Comparison of ENCODE assay signal across 26 cellular contexts in the genomic region with DNA sequence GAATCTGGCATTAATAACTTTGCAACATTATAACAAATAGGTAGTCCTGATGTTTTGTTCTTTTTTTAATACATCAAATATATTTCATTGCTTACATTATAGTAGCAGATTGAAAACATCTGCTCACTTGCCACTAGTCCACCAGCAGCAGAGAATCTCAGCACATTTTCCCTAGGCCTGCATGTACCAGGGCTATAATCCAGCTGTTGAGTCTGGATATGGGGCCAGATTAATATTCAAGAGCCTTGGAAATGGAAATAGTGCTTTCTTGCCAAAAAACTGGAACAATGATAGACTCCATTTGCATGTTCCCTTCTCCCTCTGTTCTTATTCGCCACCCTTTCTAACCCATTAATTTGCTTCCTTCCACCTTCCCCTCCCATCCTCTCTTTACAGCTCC.
A peak's percentile ranks its signal among the peaks of the same experiment; 100 is the strongest.
DNase-seq lines count a peak whose midpoint lies in the region; ATAC-seq and TF ChIP-seq lines count a peak whose summit lies in the region.
"Had no signal": no experiment of that assay in that cellular context is flagged by ENCODE, and none has a peak within 500 bp of the region (broad histone marks: within the 10 kb centered on the region; RNA-seq: fewer than 3 reads in every experiment).

No MANE protein-coding gene starts in this region.

- peak overlapping the region; percentile 33; the same call in 1 of the 2 replicates for H2AFZ ChIP-seq in PC-9
- no peak overlapping the region for H2AFZ ChIP-seq in GM23248

- no peak overlapping the region for H3K4me3 ChIP-seq in heart right ventricle
- no peak overlapping the region for H3K4me3 ChIP-seq in left ventricle myocardium inferior
- H3K4me3 ChIP-seq in PC-9: no peak overlapping the region
- H3K4me3 ChIP-seq in GM23248: no peak overlapping the region
- H3K4me3 ChIP-seq: BLaER1, GM12878 had no signal

- H4K20me1 ChIP-seq in PC-9 (ENCODE audit: insufficient read depth): no peaks in the 10 kb centered on the region
- H4K20me1 ChIP-seq in GM23248 (ENCODE audit: insufficient read depth): no peaks in the 10 kb centered on the region
- H4K20me1 ChIP-seq: BLaER1 had no signal

- H3K27me3 Mint-ChIP-seq in nephron progenitor cell (ENCODE audit: low read depth, poor library complexity): no peaks in the 10 kb centered on the region
- H3K27me3 Mint-ChIP-seq: CD4-positive, alpha-beta memory T cell; CD4-positive, CD25-positive, alpha-beta regulatory T cell; CD8-positive, alpha-beta memory T cell had no signal

- H3K4me1 Mint-ChIP-seq in nephron progenitor cell: peaks cover 33% of the 10 kb centered on the region
- H3K4me1 Mint-ChIP-seq: CD14-positive monocyte; CD4-positive, alpha-beta memory T cell; CD4-positive, CD25-positive, alpha-beta regulatory T cell; CD8-positive, alpha-beta memory T cell had no signal

- no peak for DNase-seq in Right ventricle myocardium superior
- DNase-seq in left ventricle myocardium superior: no peak
- no peak for DNase-seq in heart right ventricle
- no peak for DNase-seq in left ventricle myocardium inferior
- DNase-seq in PC-9: no peak
- DNase-seq in nephron progenitor cell: no peak
- no peak for DNase-seq in anterior cingulate cortex (lab: John Stamatoyannopoulos, UW)
- DNase-seq in GM23248: no peak
- DNase-seq: 8988T; ACHN; BE2C; C1 segment of cervical spinal cord; CD4-positive, alpha-beta memory T cell; CD4-positive, CD25-positive, alpha-beta regulatory T cell; CD8-positive, alpha-beta memory T cell; COR-L47; DMS 273 treated with DMSO at 0.1 percent for 48 hours; DMS153; DMS53; DMS79; DND-41; EL; GDM1 had no signal

- intact Hi-C loops in Right ventricle myocardium superior (cut with DNase I): no loop called here
- intact Hi-C loops in left ventricle myocardium superior (cut with micrococcal nuclease): no loop called here
- intact Hi-C loops in heart right ventricle (cut with DNase I): no loop called here
- intact Hi-C loops in left ventricle myocardium inferior (cut with micrococcal nuclease): no loop called here
- intact Hi-C loops in PC-9 (cut with micrococcal nuclease; ENCODE audit: unreplicated experiment): no loop called here

- peak overlapping the region; percentile 66 for H3K27ac Mint-ChIP-seq in nephron progenitor cell
- H3K27ac Mint-ChIP-seq: CD14-positive monocyte; CD4-positive, alpha-beta memory T cell; CD4-positive, CD25-positive, alpha-beta regulatory T cell; CD8-positive, alpha-beta memory T cell had no signal

- no TSS peak for BruUV-seq in PC-9 (replicated peaks; lab: Mats Ljungman, UMichigan)

- TF ChIP-seq CTCF in heart right ventricle (IDR thresholded peaks at IDR 0.05) (no peak), left ventricle myocardium inferior (IDR thresholded peaks at IDR 0.05; ENCODE audit: borderline replicate concordance) (no peak), PC-9 (conservative IDR thresholded peaks at IDR 0.05) (no peak), nephron progenitor cell (IDR thresholded peaks at IDR 0.05) (no peak)

- no peaks in the 10 kb centered on the region for H3K79me2 ChIP-seq in PC-9 (ENCODE audit: low read depth)
- H3K79me2 ChIP-seq in GM23248 (ENCODE audit: insufficient read depth): no peaks in the 10 kb centered on the region

- peaks cover 0 to 8% (median 0%) of the 10 kb centered on the region in 11 donors for H3K9me3 ChIP-seq in heart right ventricle
- no peaks in the 10 kb centered on the region for H3K9me3 ChIP-seq in left ventricle myocardium inferior (replicated peaks)
- H3K9me3 ChIP-seq in PC-9 (ENCODE audit: insufficient read depth, low read depth): no peaks in the 10 kb centered on the region
- H3K9me3 ChIP-seq in GM23248 (ENCODE audit: low read depth): no peaks in the 10 kb centered on the region
- H3K9me3 ChIP-seq: BE2C, BLaER1 had no signal

- POLR2A ChIA-PET in PC-9 (lab: Charles Lee; ENCODE audit: unreplicated experiment): no interaction called here

- in situ Hi-C loops in GM23248 (cut with MboI): no loop called here

- no peaks in the 10 kb centered on the region for H3K36me3 Mint-ChIP-seq in nephron progenitor cell (ENCODE audit: low read depth)
- H3K36me3 Mint-ChIP-seq: CD14-positive monocyte; CD4-positive, alpha-beta memory T cell; CD4-positive, CD25-positive, alpha-beta regulatory T cell; CD8-positive, alpha-beta memory T cell had no signal

- H3K4me1 ChIP-seq in heart right ventricle: peaks cover 0 to 15% (median 0%) of the 10 kb centered on the region in 9 donors
- H3K4me1 ChIP-seq in left ventricle myocardium inferior: no peaks in the 10 kb centered on the region
- no peaks in the 10 kb centered on the region for H3K4me1 ChIP-seq in PC-9 (replicated peaks; ENCODE audit: insufficient read depth)
- H3K4me1 ChIP-seq in GM23248 (ENCODE audit: insufficient read depth): no peaks in the 10 kb centered on the region
- H3K4me1 ChIP-seq: BE2C had no signal

- WGBS in heart right ventricle, 2 donors: 51 to 76% methylated on average over 1 of the region's 1 CpG
- WGBS in GM23248 (ENCODE audit: low coverage in 1 of 2, low lambda C conversion rate in 2 of 2, missing lambda C conversion rate in 2 of 2), 2 experiments: 73 to 78% methylated on average over 1 of the region's 1 CpG

- no peaks in the 10 kb centered on the region for H3K9me3 Mint-ChIP-seq in nephron progenitor cell

- H3K27ac ChIP-seq in heart right ventricle (no peak overlapping the region), left ventricle myocardium inferior (replicated peaks) (no peak overlapping the region), PC-9 (no peak overlapping the region), GM23248 (no peak overlapping the region)
- H3K27ac ChIP-seq: BLaER1 had no signal

- H3K9ac ChIP-seq in GM23248: no peak overlapping the region
- H3K9ac ChIP-seq: BLaER1 had no signal

- CTCF ChIA-PET in PC-9 (lab: Charles Lee): no interaction called here

- H3K9me2 ChIP-seq in PC-9 (ENCODE audit: insufficient read depth): no peaks in the 10 kb centered on the region
- no peaks in the 10 kb centered on the region for H3K9me2 ChIP-seq in GM23248 (ENCODE audit: insufficient read depth)

- no peak overlapping the region for H3K4me3 Mint-ChIP-seq in nephron progenitor cell
- H3K4me3 Mint-ChIP-seq: CD14-positive monocyte; CD4-positive, alpha-beta memory T cell; CD4-positive, CD25-positive, alpha-beta regulatory T cell; CD8-positive, alpha-beta memory T cell had no signal

- H3K4me2 ChIP-seq in PC-9 (no peak overlapping the region), GM23248 (ENCODE audit: unreplicated experiment) (no peak overlapping the region)
- H3K4me2 ChIP-seq: BLaER1 had no signal

- ATAC-seq in Right ventricle myocardium superior (ENCODE audit: poor library complexity) (peak; percentile 15), left ventricle myocardium superior (no peak), heart right ventricle (peak in 5 of 8 donors; percentile 38 to 76 (median 62))
- ATAC-seq: GM12878 had no signal

- H3K36me3 ChIP-seq in heart right ventricle (no peaks in the 10 kb centered on the region), left ventricle myocardium inferior (no peaks in the 10 kb centered on the region), PC-9 (ENCODE audit: low read depth) (no peaks in the 10 kb centered on the region), GM23248 (ENCODE audit: low read depth) (no peaks in the 10 kb centered on the region)
- H3K36me3 ChIP-seq: BE2C had no signal

- no peaks in the 10 kb centered on the region for H3K27me3 ChIP-seq in heart right ventricle
- no peaks in the 10 kb centered on the region for H3K27me3 ChIP-seq in left ventricle myocardium inferior (ENCODE audit: low read depth)
- H3K27me3 ChIP-seq in PC-9 (ENCODE audit: insufficient read depth, low read depth): no peaks in the 10 kb centered on the region
- H3K27me3 ChIP-seq in GM23248 (replicated peaks; ENCODE audit: insufficient read depth): no peaks in the 10 kb centered on the region
- H3K27me3 ChIP-seq: BE2C, BLaER1 had no signal

- no peaks in the 10 kb centered on the region for H3F3A ChIP-seq in PC-9 (ENCODE audit: insufficient read depth, low read depth)
- no peaks in the 10 kb centered on the region for H3F3A ChIP-seq in GM23248 (ENCODE audit: insufficient read depth)
